Comparison of ENCODE assay signal across 15 cellular contexts in genomic region chr2:148209598-148209997, GRCh38.
A peak's percentile ranks its signal among the peaks of the same experiment; 100 is the strongest.
DNase-seq lines count a peak whose midpoint lies in the region; ATAC-seq and TF ChIP-seq lines count a peak whose summit lies in the region.
"Had no signal": no experiment of that assay in that cellular context is flagged by ENCODE, and none has a peak within 500 bp of the region (broad histone marks: within the 10 kb centered on the region; RNA-seq: fewer than 3 reads in every experiment).

No MANE protein-coding gene starts in this region.

- no peaks in the 10 kb centered on the region for H3K27me3 ChIP-seq in HCT116 (ENCODE audit: insufficient read depth, low read length)
- no peaks in the 10 kb centered on the region for H3K27me3 ChIP-seq in iPS DF 6.9 (ENCODE audit: control insufficient read depth, insufficient read depth, low read length)
- H3K27me3 ChIP-seq: adrenal gland, neutrophil, upper lobe of left lung had no signal

- no peaks in the 10 kb centered on the region for H3K9me3 ChIP-seq in HCT116 (ENCODE audit: control insufficient read depth in 1 of 2, insufficient read depth in 1 of 2, low read depth in 1 of 2, low read length in 2 of 2)
- no peaks in the 10 kb centered on the region for H3K9me3 ChIP-seq in iPS DF 6.9 (ENCODE audit: control insufficient read depth, insufficient read depth, low read length)
- H3K9me3 ChIP-seq: adrenal gland, neutrophil, upper lobe of left lung had no signal

- no peaks in the 10 kb centered on the region for H3K79me2 ChIP-seq in HCT116 (ENCODE audit: insufficient read depth, low read length)

- WGBS in iPS DF 6.9 (ENCODE audit: insufficient coverage, insufficient read length): no CpG with 5 or more reads among the region's 2 CpGs
- 95 to 99% methylated on average over 2 of the region's 2 CpGs for WGBS in lower leg skin, 2 donors

- TF ChIP-seq POLR2A in HCT116 (IDR thresholded peaks at IDR 0.05; ENCODE audit: borderline replicate concordance, extremely low read depth, insufficient read depth, insufficient read length): no peak
- no peak for TF ChIP-seq POLR2A in lower leg skin (IDR thresholded peaks at IDR 0.05)

- H3K4me3 ChIP-seq in HCT116 (replicated peaks in 1 of 2; ENCODE audit: low read depth in 1 of 2, low read length in 2 of 2) (no peak overlapping the region), iPS DF 6.9 (ENCODE audit: low read length) (no peak overlapping the region), lower leg skin (ENCODE audit: low read depth, poor library complexity, severe bottlenecking) (no peak overlapping the region)
- H3K4me3 ChIP-seq: adrenal gland, upper lobe of left lung had no signal

- no peak overlapping the region for H2AFZ ChIP-seq in HCT116 (ENCODE audit: low read depth, low read length, poor library complexity, severe bottlenecking)

- CTCF ChIA-PET in HCT116 (lab: Charles Lee): interaction anchor here (2.0 kb wide), 1 partner anchor 299 kb away, joined by 10 read pairs; no protein-coding TSS in a partner anchor

- RAD21 ChIA-PET in HCT116 (lab: Charles Lee; ENCODE audit: low non-redundant PET in 1 of 2, low total read pairs in 2 of 2, uncharacterized antibody in 2 of 2, unreplicated experiment in 2 of 2): no interaction called here

- H3K4me2 ChIP-seq in HCT116 (ENCODE audit: low read length): no peak overlapping the region

- peak; percentile 82 for ATAC-seq in HCT116
- no peak for ATAC-seq in Right ventricle myocardium superior (ENCODE audit: poor library complexity)
- ATAC-seq: activated CD8-positive, alpha-beta memory T cell treated with anti-CD3 and anti-CD28 coated beads, Interleukin-2, amount 10 ng/mL, durations not matched to agents 7 days and 5 days; left ventricle myocardium superior had no signal

- peak; percentile 34 for DNase-seq in activated CD4-positive, alpha-beta T cell treated with anti-CD3 and anti-CD28 coated beads for 48 hours
- DNase-seq in activated CD4-positive, alpha-beta T cell treated with anti-CD3 and anti-CD28 coated beads for 4 hours: no peak
- DNase-seq in HCT116 (ENCODE audit: low read depth, low spot score): peak; percentile 15
- DNase-seq in RPMI8226: peak; percentile 9
- peak; percentile 5 for DNase-seq in iPS DF 6.9 (ENCODE audit: low read depth, low spot score)
- no peak for DNase-seq in lower leg skin (ENCODE audit: low spot score in 2 of 2)
- no peak for DNase-seq in DMS79 treated with DMSO at 0.1 percent for 48 hours (lab: John Stamatoyannopoulos, UW)
- DNase-seq in Right ventricle myocardium superior: no peak
- DNase-seq: activated CD8-positive, alpha-beta memory T cell treated with anti-CD3 and anti-CD28 coated beads, Interleukin-2, amount 10 ng/mL, durations not matched to agents 7 days and 5 days; foreskin melanocyte; left ventricle myocardium superior; NCI-H1436 treated with DMSO at 0.1 percent for 48 hours; upper lobe of left lung had no signal

- H3K4me1 ChIP-seq in HCT116 (ENCODE audit: control insufficient read depth in 1 of 2, insufficient read depth in 2 of 2, low read length in 2 of 2): 0 out of 4 replicates have a peak, but pooled peaks cover 0 to 4% of the 10 kb centered on the region in 2 experiments
- H3K4me1 ChIP-seq in iPS DF 6.9 (ENCODE audit: control insufficient read depth, insufficient read depth, low read length): no peaks in the 10 kb centered on the region
- H3K4me1 ChIP-seq: adrenal gland, upper lobe of left lung had no signal

- no peak overlapping the region for H3K9ac ChIP-seq in HCT116 (ENCODE audit: low read length)

- BruUV-seq in HCT116 (replicated peaks; lab: Mats Ljungman, UMichigan): no TSS peak

- H4K20me1 ChIP-seq in HCT116 (ENCODE audit: insufficient read depth): no peaks in the 10 kb centered on the region

- H3K27ac ChIP-seq in HCT116 (ENCODE audit: low read depth, low read length) (no peak overlapping the region), iPS DF 6.9 (ENCODE audit: low read length) (no peak overlapping the region)
- H3K27ac ChIP-seq: adrenal gland, neutrophil, upper lobe of left lung had no signal

- TF ChIP-seq RAD21 in HCT116 (IDR thresholded peaks at IDR 0.05; ENCODE audit: low read depth): no peak

- POLR2A ChIA-PET in HCT116 (lab: Charles Lee): no interaction called here

- no peaks in the 10 kb centered on the region for H3K36me3 ChIP-seq in HCT116 (ENCODE audit: control insufficient read depth in 1 of 2, insufficient read depth in 2 of 2, low read length in 2 of 2)
- no peaks in the 10 kb centered on the region for H3K36me3 ChIP-seq in iPS DF 6.9 (ENCODE audit: control insufficient read depth, insufficient read depth, low read length)
- H3K36me3 ChIP-seq: adrenal gland, neutrophil, upper lobe of left lung had no signal

- intact Hi-C loops in HCT116 (cut with micrococcal nuclease) (no loop called here), lower leg skin (cut with DNase I; ENCODE audit: low total_unique reads) (no loop called here), Right ventricle myocardium superior (cut with DNase I) (no loop called here)

- H3K9me2 ChIP-seq in HCT116 (ENCODE audit: insufficient read depth): no peaks in the 10 kb centered on the region

- no peak for TF ChIP-seq CTCF in HCT116 (IDR thresholded peaks at IDR 0.05 in 2 of 3, conservative IDR thresholded peaks at IDR 0.05 in 1 of 3; ENCODE audit: borderline replicate concordance in 1 of 3, insufficient read depth in 1 of 3, low read depth in 2 of 3, low read length in 2 of 3)
- no peak for TF ChIP-seq CTCF in lower leg skin (IDR thresholded peaks at IDR 0.05)

TF ChIP-seq in HCT116, 20 proteins besides CTCF, POLR2A, EP300 and RAD21:
- no peak for TF ChIP-seq YY1 (IDR thresholded peaks at IDR 0.05; ENCODE audit: extremely low read depth, insufficient replicate concordance, low read depth, low read length)
- TF ChIP-seq SRF (IDR thresholded peaks at IDR 0.05; ENCODE audit: low read depth): no peak
- TF ChIP-seq FOSL1 (IDR thresholded peaks at IDR 0.05; ENCODE audit: low read depth): no peak
- no peak for TF ChIP-seq ELF1 (IDR thresholded peaks at IDR 0.05; ENCODE audit: borderline replicate concordance, low read depth)
- no peak for TF ChIP-seq CBX3 (IDR thresholded peaks at IDR 0.05; ENCODE audit: low read depth)
- no peak for TF ChIP-seq JUND (IDR thresholded peaks at IDR 0.05)
- TF ChIP-seq SP1 (IDR thresholded peaks at IDR 0.05; ENCODE audit: low read depth): no peak
- TF ChIP-seq REST (IDR thresholded peaks at IDR 0.05; ENCODE audit: low read depth): no peak
- no peak for TF ChIP-seq MAX (IDR thresholded peaks at IDR 0.05)
- TF ChIP-seq SIN3A (IDR thresholded peaks at IDR 0.05; ENCODE audit: low read depth): no peak
- TF ChIP-seq POLR2AphosphoS5 (IDR thresholded peaks at IDR 0.05; ENCODE audit: low read depth, low read length): no peak
- TF ChIP-seq EZH2phosphoT487 (IDR thresholded peaks at IDR 0.05; ENCODE audit: borderline replicate concordance): no peak

Comparison
In these comparisons a context has a peak if more than half of its experiments do, and no peak if none do; other contexts are left out.
1. DNase-seq: peak in activated CD4-positive, alpha-beta T cell treated with anti-CD3 and anti-CD28 coated beads for 48 hours (single experiment), HCT116 (single experiment), RPMI8226 (single experiment) and iPS DF 6.9 (single experiment); none in activated CD4-positive, alpha-beta T cell treated with anti-CD3 and anti-CD28 coated beads for 4 hours (0 of 2), lower leg skin (0 of 2), DMS79 treated with DMSO at 0.1 percent for 48 hours (single experiment) and Right ventricle myocardium superior (single experiment).